In the genomic region with DNA sequence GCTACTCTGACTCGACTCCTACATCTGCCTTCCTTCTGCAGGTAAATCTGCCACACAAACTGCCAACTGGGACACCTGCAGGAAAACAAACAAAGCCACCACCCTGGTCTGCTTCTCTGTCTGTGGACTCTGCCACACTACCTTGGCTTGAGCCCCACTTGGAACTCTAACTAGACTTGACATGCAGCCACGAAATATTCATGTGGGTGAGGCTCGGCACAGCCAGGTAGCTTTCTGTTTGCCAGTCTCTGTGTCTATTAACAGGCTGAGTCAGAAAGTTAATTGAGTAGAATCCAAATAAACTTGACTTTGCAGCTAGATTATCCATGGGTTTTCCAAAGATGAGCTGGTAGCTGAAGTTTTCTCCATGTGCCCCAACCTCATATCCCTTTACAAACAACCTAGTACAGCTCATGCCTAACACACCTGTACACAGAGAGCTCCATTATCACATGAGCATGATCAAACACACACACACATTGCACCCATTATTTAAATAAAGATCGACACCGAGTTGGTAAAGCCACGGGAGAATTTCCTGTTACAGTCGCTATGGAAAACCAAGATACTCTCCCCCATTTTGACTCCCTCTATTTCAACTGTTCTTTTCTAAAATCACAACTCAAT, we compare ENCODE assay signal across 14 cellular contexts. TPM values are rescaled to one million over a fixed set of nuclear protein-coding genes. Genes with fewer than 3 reads are reported as not detected.
DNase-seq lines count a peak whose midpoint lies in the region; ATAC-seq, FAIRE-seq and TF ChIP-seq lines count a peak whose summit lies in the region.
"Had no signal": no experiment of that assay in that cellular context is flagged by ENCODE, and none has a peak within 500 bp of the region (broad histone marks: within the 10 kb centered on the region; RNA-seq: fewer than 3 reads in every experiment).

No MANE protein-coding gene starts in this region.

- H3K27ac ChIP-seq in kidney (ENCODE audit: low read depth in 2 of 2, low read length in 2 of 2): peak overlapping the region; percentile 63 to 68
- H3K27ac ChIP-seq in small intestine (ENCODE audit: low read depth in 1 of 2, low read length in 1 of 2): peak overlapping the region; percentile 89 to 97

- H3K4me3 ChIP-seq in LNCaP clone FGC (ENCODE audit: low read depth, low read length): peak overlapping the region; percentile 63
- H3K4me3 ChIP-seq in kidney (ENCODE audit: low read length in 2 of 2): peak overlapping the region; percentile 5 to 57
- peak overlapping the region in 1 of 2 donors; percentile 58 for H3K4me3 ChIP-seq in small intestine (ENCODE audit: low read depth in 1 of 2, low read length in 2 of 2)

- H3K36me3 ChIP-seq in kidney (ENCODE audit: control insufficient read depth in 1 of 2, insufficient read depth in 2 of 2, low read length in 2 of 2) (no peaks in the 10 kb centered on the region), small intestine (ENCODE audit: control insufficient read depth in 2 of 2, insufficient read depth in 2 of 2, low read length in 2 of 2) (no peaks in the 10 kb centered on the region)

- no peak for TF ChIP-seq CTCF in LNCaP clone FGC (IDR thresholded peaks at IDR 0.05; ENCODE audit: control insufficient read depth, extremely low read depth, insufficient read depth)
- TF ChIP-seq CTCF in kidney (IDR thresholded peaks at IDR 0.05; ENCODE audit: borderline replicate concordance, extremely low read depth, insufficient read depth): no peak

- WGBS in small intestine, 3 donors: 4 to 52% (median 26%) methylated on average over 7 of the region's 7 CpGs

- no peak for ATAC-seq in HG02759 (IDR thresholded peaks at IDR 0.05; ENCODE audit: unreplicated experiment)
- ATAC-seq in HG03097 (IDR thresholded peaks at IDR 0.05; ENCODE audit: low FRiP score, unreplicated experiment): no peak
- ATAC-seq in GM18868 (IDR thresholded peaks at IDR 0.05; ENCODE audit: unreplicated experiment): no peak
- ATAC-seq: activated CD8-positive, alpha-beta T cell treated with anti-CD3 and anti-CD28 coated beads, Interleukin-2, amount 10 ng/mL, durations not matched to agents 7 days and 5 days had no signal

- no peak for FAIRE-seq in kidney (lab: Jason Lieb, UNC)
- FAIRE-seq in small intestine (lab: Jason Lieb, UNC): no peak
- FAIRE-seq: GM19239 had no signal

- H3K9me3 ChIP-seq in kidney (ENCODE audit: control insufficient read depth in 1 of 2, low read length in 2 of 2) (no peaks in the 10 kb centered on the region), small intestine (ENCODE audit: control insufficient read depth, low read depth) (no peaks in the 10 kb centered on the region)

- DNase-seq in LNCaP clone FGC (ENCODE audit: low read depth): peak; percentile 99
- peak; percentile 46 for DNase-seq in SW480 (ENCODE audit: low spot score)
- DNase-seq in kidney: no peak
- DNase-seq in small intestine: peak; percentile 87
- no peak for DNase-seq in activated naive CD4-positive, alpha-beta T cell (lab: John Stamatoyannopoulos, UW)
- DNase-seq: activated CD8-positive, alpha-beta T cell treated with anti-CD3 and anti-CD28 coated beads, Interleukin-2, amount 10 ng/mL, durations not matched to agents 7 days and 5 days; naive B cell; stimulated activated CD4-positive, alpha-beta T cell treated with anti-CD3 and anti-CD28 coated beads, Interleukin-15, amount 100 ng/mL, for 24 hours; T-helper 1 cell had no signal

- H3K4me1 ChIP-seq in kidney (ENCODE audit: control insufficient read depth in 1 of 2, insufficient read depth in 1 of 2, low read depth in 1 of 2, low read length in 2 of 2) (peaks cover 17 to 20% of the 10 kb centered on the region in 2 donors), small intestine (ENCODE audit: control insufficient read depth in 2 of 2, insufficient read depth in 1 of 2, low read depth in 1 of 2, low read length in 1 of 2) (peaks cover 0 to 2% of the 10 kb centered on the region in 2 donors)

- no peaks in the 10 kb centered on the region for H3K27me3 ChIP-seq in small intestine (ENCODE audit: control insufficient read depth in 2 of 2, insufficient read depth in 2 of 2, low read length in 2 of 2)

- peak overlapping the region in 1 of 2 donors; percentile 69 for H3K9ac ChIP-seq in kidney (ENCODE audit: low read length in 2 of 2)

- intact Hi-C loops in kidney (cut with DNase I): no loop called here

RNA-seq across cellular contexts. Expression of a gene that starts 0.8 kb away (rescaled TPM):
- 19.6 TPM for total RNA-seq in kidney
- polyA plus RNA-seq in kidney (ENCODE audit: insufficient read depth, low read depth, low replicate concordance): 11.9 TPM
- 10 to 100 TPM in 2 of 3 donors, 1 to 10 TPM in 1; 9.8 to 29.7 (median 18.9) TPM for polyA plus RNA-seq in small intestine
- total RNA-seq: activated CD8-positive, alpha-beta T cell treated with anti-CD3 and anti-CD28 coated beads, Interleukin-2, amount 10 ng/mL, durations not matched to agents 7 days and 5 days; dermis microvascular lymphatic vessel endothelial cell had no signal

RNA-seq across cellular contexts. Expression of a gene that starts 19.3 kb away (rescaled TPM):
- 6.2 TPM for total RNA-seq in kidney
- polyA plus RNA-seq in kidney (ENCODE audit: insufficient read depth, low read depth, low replicate concordance) (2.7 TPM), small intestine (1 to 10 TPM; 1.9 to 2.7 (median 2.7) TPM)

RNA-seq across cellular contexts. Expression of a gene that starts 21.3 kb away (rescaled TPM):
- total RNA-seq in kidney: 20.6 TPM
- polyA plus RNA-seq in kidney (ENCODE audit: insufficient read depth, low read depth, low replicate concordance) (21.7 TPM), small intestine (10 to 100 TPM; 20.0 to 38.5 (median 23.4) TPM)

RNA-seq across cellular contexts. Expression of a gene that starts 56.9 kb away (rescaled TPM):
- total RNA-seq in kidney: 1.3 TPM
- polyA plus RNA-seq in kidney (ENCODE audit: insufficient read depth, low read depth, low replicate concordance) (0.49 TPM), small intestine (10 to 100 TPM in 2 of 3 donors, 1 to 10 TPM in 1; 8.6 to 27.3 (median 17.2) TPM)

Comparison
In these comparisons a context has a peak if more than half of its experiments do, and no peak if none do; other contexts are left out.
1. DNase-seq: peak in LNCaP clone FGC (single experiment), SW480 (single experiment) and small intestine (single experiment); none in kidney (single experiment) and activated naive CD4-positive, alpha-beta T cell (0 of 4).